In the genomic region with DNA sequence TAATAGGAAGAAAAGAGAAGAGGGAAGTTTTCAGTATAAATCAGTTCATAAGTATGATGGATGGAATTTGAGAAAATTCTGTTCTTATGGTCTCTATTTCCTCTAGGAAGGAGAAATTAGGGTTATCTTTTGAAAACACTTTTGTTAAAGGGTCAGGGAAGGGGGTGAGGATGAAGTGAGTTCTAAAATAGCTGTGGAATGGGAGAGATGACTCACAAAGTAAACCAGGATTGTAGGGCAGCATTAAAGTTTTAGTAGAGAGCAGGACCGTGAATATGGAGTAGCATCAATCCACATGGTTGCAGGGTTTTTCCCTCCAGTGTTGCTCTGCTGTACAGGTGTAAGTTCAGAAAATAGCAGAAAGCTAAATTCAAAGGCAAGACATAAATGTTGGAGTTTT, we compare ENCODE assay signal across 1 cellular context.
TF ChIP-seq lines count a peak whose summit lies in the region.

No MANE protein-coding gene starts in this region.

TF ChIP-seq in HepG2, 621 proteins besides CTCF, POLR2A, EP300 and RAD21 (continued from another document):
- TF ChIP-seq, protein P1, sequence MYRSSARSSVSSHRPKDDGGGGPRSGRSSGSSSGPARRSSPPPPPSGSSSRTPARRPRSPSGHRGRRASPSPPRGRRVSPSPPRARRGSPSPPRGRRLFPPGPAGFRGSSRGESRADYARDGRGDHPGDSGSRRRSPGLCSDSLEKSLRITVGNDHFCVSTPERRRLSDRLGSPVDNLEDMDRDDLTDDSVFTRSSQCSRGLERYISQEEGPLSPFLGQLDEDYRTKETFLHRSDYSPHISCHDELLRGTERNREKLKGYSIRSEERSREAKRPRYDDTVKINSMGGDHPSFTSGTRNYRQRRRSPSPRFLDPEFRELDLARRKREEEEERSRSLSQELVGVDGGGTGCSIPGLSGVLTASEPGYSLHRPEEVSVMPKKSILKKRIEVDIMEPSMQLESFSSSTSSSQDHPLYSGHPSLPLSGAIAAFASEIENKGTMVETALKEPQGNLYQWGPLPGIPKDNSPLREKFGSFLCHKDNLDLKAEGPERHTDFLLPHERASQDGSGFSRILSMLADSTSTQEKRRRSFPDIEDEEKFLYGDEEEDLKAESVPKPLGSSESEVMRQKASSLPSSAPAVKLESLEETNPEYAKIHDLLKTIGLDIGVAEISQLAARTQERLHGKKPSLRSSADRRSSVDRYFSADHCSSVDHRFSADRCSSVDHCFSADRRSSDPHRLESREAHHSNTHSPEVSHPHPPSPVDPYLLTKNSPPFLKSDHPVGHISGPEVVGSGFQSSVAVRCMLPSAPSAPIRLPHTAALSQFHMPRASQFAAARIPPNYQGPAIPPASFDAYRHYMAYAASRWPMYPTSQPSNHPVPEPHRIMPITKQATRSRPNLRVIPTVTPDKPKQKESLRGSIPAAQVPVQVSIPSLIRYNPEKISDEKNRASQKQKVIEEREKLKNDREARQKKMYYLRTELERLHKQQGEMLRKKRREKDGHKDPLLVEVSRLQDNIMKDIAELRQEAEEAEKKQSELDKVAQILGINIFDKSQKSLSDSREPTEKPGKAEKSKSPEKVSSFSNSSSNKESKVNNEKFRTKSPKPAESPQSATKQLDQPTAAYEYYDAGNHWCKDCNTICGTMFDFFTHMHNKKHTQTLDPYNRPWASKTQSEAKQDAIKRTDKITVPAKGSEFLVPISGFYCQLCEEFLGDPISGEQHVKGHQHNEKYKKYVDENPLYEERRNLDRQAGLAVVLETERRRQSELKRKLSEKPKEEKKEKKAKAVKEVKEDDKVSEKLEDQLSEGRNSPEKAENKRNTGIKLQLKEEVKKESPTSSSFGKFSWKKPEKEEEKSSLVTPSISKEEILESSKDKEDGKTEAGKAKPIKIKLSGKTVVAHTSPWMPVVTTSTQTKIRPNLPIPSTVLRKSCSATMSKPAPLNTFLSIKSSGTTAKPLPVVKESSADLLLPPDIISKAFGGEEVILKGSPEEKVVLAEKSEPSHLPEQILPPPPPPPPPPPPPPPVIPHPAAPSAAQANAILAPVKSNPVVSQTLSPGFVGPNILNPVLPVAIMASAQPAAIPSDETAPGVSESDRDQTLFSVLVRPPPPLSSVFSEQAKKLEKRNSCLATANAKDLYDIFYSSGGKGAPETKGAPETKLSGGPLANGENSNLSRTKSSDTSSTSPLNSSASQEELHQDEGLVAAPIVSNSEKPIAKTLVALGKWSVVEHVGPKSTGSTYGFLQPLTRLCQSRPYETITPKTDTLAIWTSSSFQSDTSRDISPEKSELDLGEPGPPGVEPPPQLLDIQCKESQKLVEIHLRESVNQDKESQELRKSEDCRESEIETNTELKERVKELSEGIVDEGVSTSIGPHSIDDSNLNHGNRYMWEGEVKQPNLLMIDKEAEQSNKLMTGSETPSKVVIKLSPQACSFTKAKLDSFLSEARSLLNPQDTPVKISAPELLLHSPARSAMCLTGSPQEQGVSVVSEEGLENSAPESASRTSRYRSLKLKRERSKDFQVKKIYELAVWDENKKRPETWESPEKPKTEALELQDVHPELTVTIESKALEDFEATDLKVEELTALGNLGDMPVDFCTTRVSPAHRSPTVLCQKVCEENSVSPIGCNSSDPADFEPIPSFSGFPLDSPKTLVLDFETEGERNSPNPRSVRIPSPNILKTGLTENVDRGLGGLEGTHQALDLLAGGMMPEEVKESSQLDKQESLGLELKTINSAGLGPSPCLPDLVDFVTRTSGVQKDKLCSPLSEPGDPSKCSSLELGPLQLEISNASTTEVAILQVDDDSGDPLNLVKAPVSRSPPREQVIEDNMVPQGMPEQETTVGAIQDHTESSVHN (CRISPR knock-in tag; IDR thresholded peaks at IDR 0.05): no peak
- TF ChIP-seq ZBTB20 (CRISPR knock-in tag; IDR thresholded peaks at IDR 0.05; ENCODE audit: borderline replicate concordance, low read depth): no peak
- no peak for TF ChIP-seq ZKSCAN8 (CRISPR knock-in tag; IDR thresholded peaks at IDR 0.05; ENCODE audit: borderline replicate concordance)
- TF ChIP-seq ZSCAN9 (CRISPR knock-in tag; IDR thresholded peaks at IDR 0.05; ENCODE audit: borderline replicate concordance): no peak
- no peak for TF ChIP-seq ZNF547 (CRISPR knock-in tag; IDR thresholded peaks at IDR 0.05)
- no peak for TF ChIP-seq ZSCAN5A (CRISPR knock-in tag; IDR thresholded peaks at IDR 0.05; ENCODE audit: borderline replicate concordance)
- no peak for TF ChIP-seq ZNF574 (CRISPR knock-in tag; IDR thresholded peaks at IDR 0.05)
- TF ChIP-seq ZNF546 (CRISPR knock-in tag; conservative IDR thresholded peaks at IDR 0.05): no peak
- TF ChIP-seq ZNF619 (CRISPR knock-in tag; IDR thresholded peaks at IDR 0.05): no peak
- no peak for TF ChIP-seq SATB2 (CRISPR knock-in tag; IDR thresholded peaks at IDR 0.05)
- no peak for TF ChIP-seq ZNF256 (CRISPR knock-in tag; conservative IDR thresholded peaks at IDR 0.05)
